6 cellular contexts compared by ENCODE assay signal in the genomic region with DNA sequence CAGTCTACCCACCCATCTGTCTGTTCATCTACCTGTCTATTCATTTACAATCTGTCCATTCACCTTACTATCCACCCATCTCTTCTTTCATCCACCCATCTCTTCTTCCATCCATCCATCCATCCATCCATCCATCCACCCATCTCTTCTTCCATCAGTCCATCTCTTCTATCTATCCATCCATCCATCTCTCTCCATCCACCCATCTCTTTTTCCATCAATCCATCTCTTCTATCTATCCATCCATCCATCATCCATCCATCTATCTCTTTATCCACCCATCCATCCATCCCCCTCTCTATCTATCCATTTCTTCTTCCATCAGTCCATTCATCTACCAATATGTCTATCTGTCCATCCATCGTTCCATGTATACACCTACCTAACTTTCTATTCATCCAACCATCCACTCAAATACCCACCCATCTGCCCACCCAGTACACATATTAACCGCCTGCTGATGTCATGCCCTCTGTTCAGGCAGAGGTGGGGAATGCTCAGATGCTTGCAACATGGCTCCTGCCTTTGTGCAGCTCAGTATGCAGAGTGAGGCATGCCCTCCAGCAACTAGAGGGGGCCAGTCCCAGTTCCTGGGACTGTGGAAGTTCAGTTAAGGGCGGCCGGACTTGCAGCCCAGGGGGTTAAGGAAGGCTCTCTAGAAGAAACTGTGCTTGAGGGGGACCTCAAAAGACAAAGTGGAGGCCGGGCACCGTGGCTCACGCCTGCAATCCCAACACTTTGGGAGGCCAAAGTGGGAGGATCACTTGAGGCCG. TPM values are rescaled to one million over a fixed set of nuclear protein-coding genes. Genes with fewer than 3 reads are reported as not detected.
"Had no signal": no experiment of that assay in that cellular context is flagged by ENCODE, and none has a peak within 500 bp of the region (broad histone marks: within the 10 kb centered on the region; RNA-seq: fewer than 3 reads in every experiment).

No MANE protein-coding gene starts in this region.

- H3K27ac ChIP-seq: foreskin keratinocyte, tibial artery had no signal

- H3K9me3 ChIP-seq: tibial artery had no signal

- H3K36me3 ChIP-seq: tibial artery had no signal

- H3K27me3 ChIP-seq: foreskin keratinocyte had no signal

- H3K4me3 ChIP-seq: tibial artery had no signal

- FAIRE-seq: urothelium cell line had no signal

- DNase-seq: cerebellar nuclear complex; effector memory CD4-positive, alpha-beta T cell had no signal

RNA-seq across cellular contexts. Expression of a gene that starts 11.3 kb away (rescaled TPM):
- total RNA-seq: activated T-helper 17 cell treated with anti-CD3 and anti-CD28 coated beads, Interleukin-2, amount 50 U/mL, for 72 hours had no signal
